In genomic region chr17:1573932-1574696, GRCh38 we compare ENCODE assay signal across 8 cellular contexts. TPM values are rescaled to one million over a fixed set of nuclear protein-coding genes. Genes with fewer than 3 reads are reported as not detected.
A peak's percentile ranks its signal among the peaks of the same experiment; 100 is the strongest.
DNase-seq lines count a peak whose midpoint lies in the region; ATAC-seq and TF ChIP-seq lines count a peak whose summit lies in the region.

No MANE protein-coding gene starts in this region.

- DNase-seq in NCI-H82 (lab: John Stamatoyannopoulos, UW) (peak; percentile 89), NCI-H82 treated with DMSO at 0.1 percent for 48 hours (lab: John Stamatoyannopoulos, UW; ENCODE audit: unreplicated experiment) (no peak), NCI-H2171 (lab: John Stamatoyannopoulos, UW) (peak; percentile 60), colonic mucosa (peak; percentile 90)
- DNase-seq in activated CD4-positive, alpha-beta T cell treated with anti-CD3 and anti-CD28 coated beads for 48 hours: peak; percentile 83
- peak; percentile 27 to 71 (median 45) for DNase-seq in stimulated activated CD4-positive, alpha-beta T cell treated with anti-CD3 and anti-CD28 coated beads, TNF-alpha, amount 100 ng/mL, for 24 hours (ENCODE audit: low read depth in 3 of 3)

- H3K9ac ChIP-seq in colonic mucosa (ENCODE audit: low read depth in 2 of 2, low read length in 2 of 2): peak overlapping the region; percentile 3 to 58
- H3K9ac ChIP-seq in liver (ENCODE audit: low read depth in 1 of 2, low read length in 2 of 2): no peak overlapping the region

- TF ChIP-seq RAD21 in liver (IDR thresholded peaks at IDR 0.05): peak; percentile 88 to 92

- TF ChIP-seq CTCF in colonic mucosa (IDR thresholded peaks at IDR 0.05) (peak; percentile 93), liver (IDR thresholded peaks at IDR 0.05; ENCODE audit: low read depth, low read length, missing input control) (peak; percentile 94)

- H3K4me3 ChIP-seq in colonic mucosa (no peak overlapping the region), liver (ENCODE audit: low read depth in 1 of 3, low read length in 3 of 3) (no peak overlapping the region)

- WGBS in liver: 30% methylated on average over 19 of the region's 19 CpGs

- intact Hi-C loops in colonic mucosa (cut with DNase I): loop anchor here (5.0 kb wide), 1 partner anchor 58 kb away; no protein-coding TSS in a partner anchor

- H3K4me1 ChIP-seq in colonic mucosa: peaks cover 16% of the 10 kb centered on the region
- H3K4me1 ChIP-seq in liver (ENCODE audit: control insufficient read depth in 4 of 4, insufficient read depth in 4 of 4, low read length in 3 of 4): peaks cover 8 to 23% (median 12%) of the 10 kb centered on the region in 4 donors

- H3K9me3 ChIP-seq in colonic mucosa (no peaks in the 10 kb centered on the region), liver (ENCODE audit: control insufficient read depth in 4 of 4, low read length in 3 of 4) (no peaks in the 10 kb centered on the region)

- H3K27ac ChIP-seq in colonic mucosa (no peak overlapping the region), liver (ENCODE audit: low read depth in 1 of 2, low read length in 2 of 2) (no peak overlapping the region)

- ATAC-seq in HG03196 (IDR thresholded peaks at IDR 0.05; ENCODE audit: unreplicated experiment): no peak

- no peaks in the 10 kb centered on the region for H3K36me3 ChIP-seq in colonic mucosa
- H3K36me3 ChIP-seq in liver (ENCODE audit: control insufficient read depth in 4 of 4, insufficient read depth in 3 of 4, low read depth in 1 of 4, low read length in 3 of 4): no peaks in the 10 kb centered on the region

- no peaks in the 10 kb centered on the region for H3K27me3 ChIP-seq in colonic mucosa
- H3K27me3 ChIP-seq in liver (ENCODE audit: control insufficient read depth in 4 of 4, insufficient read depth in 4 of 4, low read length in 3 of 4): no peaks in the 10 kb centered on the region

TF ChIP-seq in liver, 16 proteins besides CTCF, POLR2A, EP300 and RAD21:
- TF ChIP-seq YY1 (IDR thresholded peaks at IDR 0.05) (no peak), FOXA1 (IDR thresholded peaks at IDR 0.05) (no peak), TAF1 (conservative IDR thresholded peaks at IDR 0.05) (no peak), NR2F2 (IDR thresholded peaks at IDR 0.05) (no peak), JUND (IDR thresholded peaks at IDR 0.05) (no peak)
- TF ChIP-seq, protein P1, sequence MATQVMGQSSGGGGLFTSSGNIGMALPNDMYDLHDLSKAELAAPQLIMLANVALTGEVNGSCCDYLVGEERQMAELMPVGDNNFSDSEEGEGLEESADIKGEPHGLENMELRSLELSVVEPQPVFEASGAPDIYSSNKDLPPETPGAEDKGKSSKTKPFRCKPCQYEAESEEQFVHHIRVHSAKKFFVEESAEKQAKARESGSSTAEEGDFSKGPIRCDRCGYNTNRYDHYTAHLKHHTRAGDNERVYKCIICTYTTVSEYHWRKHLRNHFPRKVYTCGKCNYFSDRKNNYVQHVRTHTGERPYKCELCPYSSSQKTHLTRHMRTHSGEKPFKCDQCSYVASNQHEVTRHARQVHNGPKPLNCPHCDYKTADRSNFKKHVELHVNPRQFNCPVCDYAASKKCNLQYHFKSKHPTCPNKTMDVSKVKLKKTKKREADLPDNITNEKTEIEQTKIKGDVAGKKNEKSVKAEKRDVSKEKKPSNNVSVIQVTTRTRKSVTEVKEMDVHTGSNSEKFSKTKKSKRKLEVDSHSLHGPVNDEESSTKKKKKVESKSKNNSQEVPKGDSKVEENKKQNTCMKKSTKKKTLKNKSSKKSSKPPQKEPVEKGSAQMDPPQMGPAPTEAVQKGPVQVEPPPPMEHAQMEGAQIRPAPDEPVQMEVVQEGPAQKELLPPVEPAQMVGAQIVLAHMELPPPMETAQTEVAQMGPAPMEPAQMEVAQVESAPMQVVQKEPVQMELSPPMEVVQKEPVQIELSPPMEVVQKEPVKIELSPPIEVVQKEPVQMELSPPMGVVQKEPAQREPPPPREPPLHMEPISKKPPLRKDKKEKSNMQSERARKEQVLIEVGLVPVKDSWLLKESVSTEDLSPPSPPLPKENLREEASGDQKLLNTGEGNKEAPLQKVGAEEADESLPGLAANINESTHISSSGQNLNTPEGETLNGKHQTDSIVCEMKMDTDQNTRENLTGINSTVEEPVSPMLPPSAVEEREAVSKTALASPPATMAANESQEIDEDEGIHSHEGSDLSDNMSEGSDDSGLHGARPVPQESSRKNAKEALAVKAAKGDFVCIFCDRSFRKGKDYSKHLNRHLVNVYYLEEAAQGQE (IDR thresholded peaks at IDR 0.05): no peak
- TF ChIP-seq, protein P2, sequence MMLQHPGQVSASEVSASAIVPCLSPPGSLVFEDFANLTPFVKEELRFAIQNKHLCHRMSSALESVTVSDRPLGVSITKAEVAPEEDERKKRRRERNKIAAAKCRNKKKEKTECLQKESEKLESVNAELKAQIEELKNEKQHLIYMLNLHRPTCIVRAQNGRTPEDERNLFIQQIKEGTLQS (IDR thresholded peaks at IDR 0.05): no peak
TF ChIP-seq in liver: peak in this region for 0.

RNA-seq across cellular contexts. Expression of gene PITPNA, which starts 11.5 kb away (rescaled TPM):
- total RNA-seq in colonic mucosa: 10 to 100 TPM; 77.8 to 83.2 TPM
- 10 to 100 TPM; 14.2 to 14.7 TPM for total RNA-seq in liver
- polyA plus RNA-seq in liver: 10 to 100 TPM in 1 of 2 donors, 1 to 10 TPM in 1; 7.4 to 21.3 TPM

RNA-seq across cellular contexts. Expression of gene SLC43A2, which starts 54.5 kb away (rescaled TPM):
- 10 to 100 TPM; 29.3 to 38.7 TPM for total RNA-seq in colonic mucosa
- total RNA-seq in liver: 1 to 10 TPM; 4.8 to 7.9 TPM
- 1 to 10 TPM in 1 of 2 donors, under 1 TPM in 1; 0.63 to 4.7 TPM for polyA plus RNA-seq in liver

RNA-seq across cellular contexts. Expression of gene INPP5K, which starts 57.7 kb away (rescaled TPM):
- total RNA-seq in colonic mucosa: 10 to 100 TPM; 27.6 to 35.5 TPM
- 10 to 100 TPM; 19.2 to 47.1 TPM for total RNA-seq in liver
- polyA plus RNA-seq in liver: 10 to 100 TPM in 1 of 2 donors, 1 to 10 TPM in 1; 9.9 to 12.5 TPM

Comparison
In these comparisons a context has a peak if more than half of its experiments do, and no peak if none do; other contexts are left out.
1. H3K9ac ChIP-seq: peak in colonic mucosa (2 of 2); none in liver (0 of 2).
2. RNA of gene PITPNA, which starts 11.5 kb away (total RNA-seq): 77.8 to 83.2 TPM in colonic mucosa; 14.2 to 14.7 TPM in liver; every median in the first group is over 4 times any median in the second.